In the genomic region with DNA sequence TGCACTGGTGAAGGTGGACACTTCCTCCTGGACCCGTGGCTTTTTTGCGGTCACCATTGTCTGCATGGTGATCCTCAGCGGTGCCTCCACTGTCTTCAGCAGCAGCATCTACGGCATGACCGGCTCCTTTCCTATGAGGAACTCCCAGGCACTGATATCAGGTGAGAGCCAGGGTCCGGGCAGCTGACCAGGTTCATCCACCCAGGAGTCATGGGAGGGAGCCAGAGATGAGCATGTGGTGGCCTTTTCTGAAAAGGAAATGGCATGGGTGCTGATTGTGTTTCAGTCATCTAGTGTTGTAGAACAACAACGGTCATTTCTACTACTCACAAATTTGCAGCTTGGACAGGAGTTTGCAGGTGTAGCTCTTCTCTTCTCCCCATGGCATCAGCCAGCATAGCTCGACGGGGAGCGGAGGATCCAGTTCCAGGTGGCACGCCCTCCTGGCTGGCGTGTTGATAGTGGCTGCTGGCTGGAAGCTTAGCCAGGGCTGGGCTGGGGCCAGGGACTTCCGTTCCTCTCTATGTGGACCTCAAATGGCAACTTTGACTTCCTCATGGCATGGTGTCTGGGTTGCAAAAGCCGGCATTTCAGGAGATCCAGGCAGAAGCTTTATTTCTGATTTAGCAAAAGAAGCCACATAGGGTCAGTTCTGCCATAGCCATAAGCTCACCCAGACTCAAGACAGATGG, we compare ENCODE assay signal across 24 cellular contexts. TPM values are rescaled to one million over a fixed set of nuclear protein-coding genes. Genes with fewer than 3 reads are reported as not detected.
DNase-seq lines count a peak whose midpoint lies in the region; ATAC-seq and TF ChIP-seq lines count a peak whose summit lies in the region.
"Had no signal": no experiment of that assay in that cellular context is flagged by ENCODE, and none has a peak within 500 bp of the region (broad histone marks: within the 10 kb centered on the region; RNA-seq: fewer than 3 reads in every experiment).

No MANE protein-coding gene starts in this region.

- no peak for TF ChIP-seq EP300 in transverse colon (IDR thresholded peaks at IDR 0.05; ENCODE audit: low read depth)

- 55% methylated on average over 4 of the region's 14 CpGs for WGBS in right lobe of liver (ENCODE audit: insufficient coverage, low coverage, low lambda C conversion rate, missing lambda C conversion rate)
- 62% methylated on average over 14 of the region's 14 CpGs; no CpG with 5 or more reads in 1 of the 2 donors for WGBS in transverse colon (ENCODE audit: low coverage in 1 of 2), 2 donors

- ATAC-seq in Right ventricle myocardium superior (ENCODE audit: poor library complexity) (peak; percentile 90), right lobe of liver (peak; percentile 82 to 83 (median 83)), GM18858 (IDR thresholded peaks at IDR 0.05; ENCODE audit: unreplicated experiment) (no peak), GM21737 (IDR thresholded peaks at IDR 0.05; ENCODE audit: unreplicated experiment) (no peak)
- ATAC-seq: A549 had no signal

- H3K4me1 ChIP-seq in right atrium auricular region, result no peaks in the 10 kb centered on the region
- H3K4me1 ChIP-seq in right lobe of liver, result peaks cover 0 to 35% (median 12%) of the 10 kb centered on the region in 4 donors
- peaks cover 0 to 10% (median 3%) of the 10 kb centered on the region in 4 donors for H3K4me1 ChIP-seq in transverse colon
- H3K4me1 ChIP-seq: vagina had no signal

- TF ChIP-seq CTCF in right atrium auricular region (IDR thresholded peaks at IDR 0.05) (no peak), right lobe of liver (IDR thresholded peaks at IDR 0.05) (no peak), transverse colon (IDR thresholded peaks at IDR 0.05) (no peak), type B pancreatic cell (conservative IDR thresholded peaks at IDR 0.05) (no peak)

- H3K27ac Mint-ChIP-seq in type B pancreatic cell, result no peak overlapping the region
- H3K27ac Mint-ChIP-seq: immature natural killer cell; stimulated activated naive CD8-positive, alpha-beta T cell treated with anti-CD3 and anti-CD28 coated beads, Interleukin-15, amount 100 ng/mL, for 72 hours had no signal

- no peak overlapping the region for H3K4me3 ChIP-seq in right atrium auricular region
- H3K4me3 ChIP-seq in right lobe of liver, result no peak overlapping the region
- H3K4me3 ChIP-seq in transverse colon, result no peak overlapping the region
- H3K4me3 ChIP-seq: A549, vagina had no signal

- no peaks in the 10 kb centered on the region for H3K27me3 Mint-ChIP-seq in type B pancreatic cell
- H3K27me3 Mint-ChIP-seq: CD4-positive, alpha-beta memory T cell; stimulated activated naive CD8-positive, alpha-beta T cell treated with anti-CD3 and anti-CD28 coated beads, Interleukin-15, amount 100 ng/mL, for 72 hours had no signal

- TF ChIP-seq POLR2A in right lobe of liver (IDR thresholded peaks at IDR 0.05), result no peak
- TF ChIP-seq POLR2A in transverse colon (IDR thresholded peaks at IDR 0.05), result no peak

- in situ Hi-C loops in transverse colon (cut with MboI; ENCODE audit: low pct_ligation_motif_present in 1 of 4, low pct_unique_long_range_greater_than_20kb in 1 of 4, low sequenced_read_pairs in 3 of 4), result no loop called here

- DNase-seq in Right ventricle myocardium superior (peak; percentile 77), right atrium auricular region (ENCODE audit: low spot score) (no peak), right lobe of liver (peak; percentile 89 to 94 (median 91)), transverse colon (peak; percentile 66), type B pancreatic cell (ENCODE audit: extremely low spot score, unreplicated experiment) (no peak)
- DNase-seq: activated CD4-positive, alpha-beta T cell treated with anti-CD3 and anti-CD28 coated beads, Interleukin-2, amount 50 U/mL, for 1 hour; activated naive CD4-positive, alpha-beta T cell treated with Interleukin-2 at 50 U/mL for 16 hours; CD4-positive, alpha-beta memory T cell; DMS79 treated with DMSO at 0.1 percent for 48 hours; H7; immature natural killer cell; NCI-H1105 treated with DMSO at 0.1 percent for 48 hours; NCI-H446 treated with DMSO at 0.1 percent for 48 hours; retina; stimulated activated naive CD8-positive, alpha-beta T cell treated with anti-CD3 and anti-CD28 coated beads, Interleukin-15, amount 100 ng/mL, for 72 hours had no signal

- H3K27me3 ChIP-seq in right atrium auricular region, result no peaks in the 10 kb centered on the region
- H3K27me3 ChIP-seq in right lobe of liver, result no peaks in the 10 kb centered on the region
- no peaks in the 10 kb centered on the region for H3K27me3 ChIP-seq in transverse colon
- H3K27me3 ChIP-seq: vagina had no signal

- H3K9me3 ChIP-seq in right atrium auricular region (no peaks in the 10 kb centered on the region), right lobe of liver (no peaks in the 10 kb centered on the region), transverse colon (no peaks in the 10 kb centered on the region)
- H3K9me3 ChIP-seq: A549, vagina had no signal

- H3K27ac ChIP-seq in right atrium auricular region (no peak overlapping the region), cingulate gyrus (ENCODE audit: low read depth, low read length) (peak overlapping the region; percentile 58), right lobe of liver (no peak overlapping the region), transverse colon (no peak overlapping the region)
- H3K27ac ChIP-seq: A549, KMS-11, vagina had no signal

- peaks cover 17% of the 10 kb centered on the region for H3K4me1 Mint-ChIP-seq in type B pancreatic cell (ENCODE audit: unreplicated experiment)
- H3K4me1 Mint-ChIP-seq: immature natural killer cell, neural crest cell had no signal

- peaks cover 16% of the 10 kb centered on the region for H3K36me3 ChIP-seq in right atrium auricular region
- H3K36me3 ChIP-seq in right lobe of liver, result peaks cover 0 to 21% (median 0%) of the 10 kb centered on the region in 4 donors
- no peaks in the 10 kb centered on the region for H3K36me3 ChIP-seq in transverse colon

- peaks cover 4% of the 10 kb centered on the region for H3K36me3 Mint-ChIP-seq in type B pancreatic cell

- no peak overlapping the region for H3K4me3 Mint-ChIP-seq in type B pancreatic cell
- H3K4me3 Mint-ChIP-seq: CD4-positive, alpha-beta memory T cell; immature natural killer cell; neural crest cell; stimulated activated naive CD8-positive, alpha-beta T cell treated with anti-CD3 and anti-CD28 coated beads, Interleukin-15, amount 100 ng/mL, for 72 hours had no signal

- no peaks in the 10 kb centered on the region for H3K9me3 Mint-ChIP-seq in type B pancreatic cell
- H3K9me3 Mint-ChIP-seq: CD4-positive, alpha-beta memory T cell; immature natural killer cell; neural crest cell; stimulated activated naive CD8-positive, alpha-beta T cell treated with anti-CD3 and anti-CD28 coated beads, Interleukin-15, amount 100 ng/mL, for 72 hours had no signal

- intact Hi-C loops in Right ventricle myocardium superior (cut with DNase I), result no loop called here
- intact Hi-C loops in right lobe of liver (cut with DNase I), result no loop called here
- intact Hi-C loops in transverse colon (cut with DNase I; ENCODE audit: low total_unique reads), result no loop called here

RNA-seq across cellular contexts. Expression of gene SLC29A3, which starts 32.7 kb away (rescaled TPM):
- total RNA-seq in Right ventricle myocardium superior, result 1.8 TPM
- 1 to 10 TPM; 1.8 to 2.9 TPM for total RNA-seq in right atrium auricular region
- total RNA-seq in right lobe of liver, result 10 to 100 TPM in 2 of 6 experiments, 1 to 10 TPM in 4; 5.7 to 17.4 (median 7.7) TPM
- total RNA-seq in transverse colon, result 1 to 10 TPM in 3 of 4 donors, under 1 TPM in 1; 0.75 to 6.4 (median 3.4) TPM
- total RNA-seq in type B pancreatic cell (ENCODE audit: low replicate concordance), result 8.8 and 11.1 TPM in 2 replicates

RNA-seq across cellular contexts. Expression of gene CDH23, which starts 44.9 kb away (rescaled TPM):
- total RNA-seq in Right ventricle myocardium superior, result 3.7 TPM
- 1 to 10 TPM; 3.9 to 4.4 TPM for total RNA-seq in right atrium auricular region
- total RNA-seq in right lobe of liver, result 10 to 100 TPM in 1 of 6 experiments, 1 to 10 TPM in 5; 3.3 to 19.7 (median 6.3) TPM
- total RNA-seq in transverse colon, result 10 to 100 TPM in 1 of 4 donors, 1 to 10 TPM in 3; 2.9 to 16.1 (median 5.9) TPM
- total RNA-seq in type B pancreatic cell (ENCODE audit: low replicate concordance), result 7.4 and 9.4 TPM in 2 replicates
- total RNA-seq: endothelial cell of umbilical vein, glomerular endothelial cell had no signal

Comparison
In these comparisons a context has a peak if more than half of its experiments do, and no peak if none do; other contexts are left out.
1. DNase-seq: peak in Right ventricle myocardium superior (single experiment), right lobe of liver (3 of 3) and transverse colon (single experiment); none in right atrium auricular region (single experiment) and type B pancreatic cell (single experiment).
2. ATAC-seq: peak in Right ventricle myocardium superior (single experiment) and right lobe of liver (4 of 4); none in GM18858 (single experiment) and GM21737 (single experiment).